In genomic region chr6:71044753-71045152, GRCh38 we compare ENCODE assay signal across 34 cellular contexts.
"Had no signal": no experiment of that assay in that cellular context is flagged by ENCODE, and none has a peak within 500 bp of the region (broad histone marks: within the 10 kb centered on the region; RNA-seq: fewer than 3 reads in every experiment).

No MANE protein-coding gene starts in this region.

- H3K27ac ChIP-seq: adrenal gland, ascending aorta, body of pancreas, brain microvascular endothelial cell, breast epithelium, cardiac muscle cell had no signal

- H3K4me3 ChIP-seq: adrenal gland, ascending aorta, body of pancreas, breast epithelium, cardiac muscle cell had no signal

- H3K4me1 ChIP-seq: adrenal gland, body of pancreas, breast epithelium had no signal

- DNase-seq: activated effector memory CD4-positive, alpha-beta T cell treated with anti-CD3 and anti-CD28 coated beads, Interleukin-2, amount 50 U/mL, for 16 hours; activated effector memory CD4-positive, alpha-beta T cell treated with Interleukin-2 at 50 U/mL for 16 hours; activated gamma-delta T cell; activated gamma-delta T cell treated with Interleukin-2 at 50 U/mL for 16 hours; activated naive CD4-positive, alpha-beta T cell; activated naive CD4-positive, alpha-beta T cell treated with anti-CD3 and anti-CD28 coated beads for 36 hours; activated naive CD4-positive, alpha-beta T cell treated with anti-CD3 and anti-CD28 coated beads, Interleukin-2, amount 10 ng/mL, durations not matched to agents 7 days and 5 days; activated naive CD4-positive, alpha-beta T cell treated with anti-CD3 and anti-CD28 coated beads, Interleukin-2, amount 50 U/mL, for 16 hours; activated naive CD4-positive, alpha-beta T cell treated with Interleukin-2 at 50 U/mL for 16 hours; activated naive CD8-positive, alpha-beta T cell treated with anti-CD3 and anti-CD28 coated beads for 36 hours; activated naive CD8-positive, alpha-beta T cell treated with anti-CD3 and anti-CD28 coated beads, Interleukin-2, amount 10 ng/mL, durations not matched to agents 7 days and 5 days; activated naive CD8-positive, alpha-beta T cell treated with anti-CD3 and anti-CD28 coated beads, Interleukin-2, amount 50 U/mL, for 24 hours; activated T-cell treated with anti-CD3 and anti-CD28 coated beads, Interleukin-2, amount 50 U/mL, for 1 hour; activated T-cell treated with anti-CD3 and anti-CD28 coated beads, Interleukin-2, amount 50 U/mL, for 24 hours; activated T-cell treated with anti-CD3 and anti-CD28 coated beads, Interleukin-2, amount 50 U/mL, for 4 hours; activated T-cell treated with anti-CD3 and anti-CD28 coated beads, Interleukin-2, amount 50 U/mL, for 48 hours; activated T-cell treated with anti-CD3 and anti-CD28 coated beads, Interleukin-2, amount 50 U/mL, for 72 hours; adrenal gland; amniotic stem cell; amygdala; anterior cingulate cortex; aorta; body of pancreas; brain microvascular endothelial cell; caudate nucleus; central memory CD4-positive, alpha-beta T cell; cerebellar nuclear complex had no signal

- H3K36me3 ChIP-seq: adrenal gland, ascending aorta, brain microvascular endothelial cell, breast epithelium, cardiac muscle cell had no signal

- H3K27me3 ChIP-seq: adrenal gland, ascending aorta, body of pancreas, brain microvascular endothelial cell, breast epithelium, cardiac muscle cell had no signal

- FAIRE-seq: astrocyte, bronchial epithelial cell had no signal

- H3K9me3 ChIP-seq: adrenal gland, ascending aorta, body of pancreas, breast epithelium had no signal

- ATAC-seq: activated naive CD4-positive, alpha-beta T cell treated with anti-CD3 and anti-CD28 coated beads, Interleukin-2, amount 50 U/mL, for 72 hours; activated naive CD8-positive, alpha-beta T cell treated with anti-CD3 and anti-CD28 coated beads, Interleukin-2, amount 50 U/mL, for 24 hours; activated T-cell treated with anti-CD3 and anti-CD28 coated beads, Interleukin-2, amount 50 U/mL, for 4 hours; activated T-cell treated with anti-CD3 and anti-CD28 coated beads, Interleukin-2, amount 50 U/mL, for 72 hours; activated T-helper 17 cell treated with anti-CD3 and anti-CD28 coated beads, Interleukin-2, amount 50 U/mL, for 72 hours; body of pancreas had no signal
